19 cellular contexts compared by ENCODE assay signal in the genomic region with DNA sequence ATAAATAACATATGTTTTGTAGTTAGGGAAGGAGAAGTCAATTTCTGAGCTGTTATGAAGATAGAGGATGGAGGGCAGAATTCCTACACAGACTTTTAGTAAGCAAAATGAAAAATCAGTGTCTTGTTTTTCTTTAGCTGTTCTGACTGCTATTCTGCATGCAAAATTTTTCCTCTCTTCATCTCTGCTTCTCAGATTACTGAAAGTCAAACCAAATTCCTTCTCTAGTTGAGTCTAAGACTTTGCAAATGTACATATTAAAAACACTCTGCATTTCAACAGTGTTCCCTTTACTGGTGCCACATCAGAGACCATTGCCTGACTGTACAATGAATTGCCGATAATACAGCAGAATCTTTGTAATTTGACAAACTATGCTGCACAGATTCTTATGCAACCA.
"Had no signal": no experiment of that assay in that cellular context is flagged by ENCODE, and none has a peak within 500 bp of the region (broad histone marks: within the 10 kb centered on the region; RNA-seq: fewer than 3 reads in every experiment).

No MANE protein-coding gene starts in this region.

- DNase-seq: KBM-7, NCI-H1092, NCI-H1105 treated with DMSO at 0.1 percent for 48 hours, NCI-H1417 treated with DMSO at 0.1 percent for 48 hours, NCI-H146, NCI-H1694 treated with DMSO at 0.1 percent for 48 hours, NCI-H1930, NCI-H2081, NCI-H2107, NCI-H2227 treated with DMSO at 0.1 percent for 48 hours, NCI-H524, NCI-H69, NCI-H774, Right ventricle myocardium superior, RPMI8226, SIG-M5 had no signal

- H3K36me3 ChIP-seq: SJSA1 had no signal

- H3K27me3 ChIP-seq: SJSA1 had no signal

- H3K27ac ChIP-seq: HL-60, SJSA1, SK-N-MC had no signal

- H3K4me3 ChIP-seq: SJSA1, SK-N-MC had no signal

- H3K4me1 ChIP-seq: SJSA1 had no signal

- H3K9me3 ChIP-seq: SJSA1 had no signal
